Comparison of ENCODE assay signal across 1 cellular context in the genomic region with DNA sequence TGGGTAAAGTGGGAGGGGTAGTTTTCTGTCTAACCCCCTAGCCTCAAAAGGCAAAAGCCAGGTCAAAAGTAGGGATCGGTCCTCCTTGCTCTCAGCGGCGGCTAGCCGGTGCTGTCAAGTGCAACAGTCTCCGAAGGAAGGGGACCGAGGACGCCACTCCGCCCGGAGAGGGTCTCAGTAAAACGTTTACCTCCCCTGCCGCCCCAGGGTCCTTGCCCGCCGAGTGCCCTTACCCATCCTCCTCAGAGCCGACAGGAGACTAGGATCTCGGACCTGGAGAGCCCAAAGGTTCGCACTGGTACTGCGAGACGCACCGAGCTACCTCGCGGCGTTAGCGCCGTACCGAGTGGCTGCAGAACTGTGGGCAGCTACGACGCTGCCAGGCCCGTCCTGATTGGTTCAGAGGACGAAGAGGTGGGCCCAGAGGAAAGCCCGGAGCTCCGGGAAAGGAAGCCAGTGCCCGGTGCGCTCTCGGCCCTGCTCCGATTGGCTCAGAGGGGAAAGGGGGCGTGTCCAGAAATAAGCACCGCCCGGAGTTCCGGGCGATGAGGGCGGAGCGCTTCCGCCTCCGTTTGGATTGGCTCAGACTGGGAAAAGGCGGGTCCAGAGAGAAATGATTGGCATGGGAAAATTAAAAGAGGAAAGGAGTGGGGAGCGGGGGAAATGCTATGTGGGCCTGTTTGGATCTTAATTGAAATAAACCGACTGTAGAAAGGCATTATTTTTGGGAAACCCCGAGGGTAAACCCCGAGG.
TF ChIP-seq lines count a peak whose summit lies in the region.
"Not testable (repeated sequence)": the region's sequence is repeated elsewhere in the genome, so short reads cannot be mapped to it uniquely, and the experiment has no call there.

A gene with protein sequence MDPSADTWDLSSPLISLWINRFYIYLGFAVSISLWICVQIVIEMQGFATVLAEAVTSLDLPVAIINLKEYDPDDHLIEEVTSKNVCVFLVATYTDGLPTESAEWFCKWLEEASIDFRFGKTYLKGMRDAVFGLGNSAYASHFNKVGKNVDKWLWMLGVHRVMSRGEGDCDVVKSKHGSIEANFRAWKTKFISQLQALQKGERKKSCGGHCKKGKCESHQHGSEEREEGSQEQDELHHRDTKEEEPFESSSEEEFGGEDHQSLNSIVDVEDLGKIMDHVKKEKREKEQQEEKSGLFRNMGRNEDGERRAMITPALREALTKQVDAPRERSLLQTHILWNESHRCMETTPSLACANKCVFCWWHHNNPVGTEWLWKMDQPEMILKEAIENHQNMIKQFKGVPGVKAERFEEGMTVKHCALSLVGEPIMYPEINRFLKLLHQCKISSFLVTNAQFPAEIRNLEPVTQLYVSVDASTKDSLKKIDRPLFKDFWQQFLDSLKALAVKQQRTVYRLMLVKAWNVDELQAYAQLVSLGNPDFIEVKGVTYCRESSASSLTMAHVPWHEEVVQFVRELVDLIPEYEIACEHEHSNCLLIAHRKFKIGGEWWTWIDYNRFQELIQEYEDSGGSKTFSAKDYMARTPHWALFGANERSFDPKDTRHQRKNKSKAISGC (minus strand): TSS at position 362 of the 753 bp plus-strand sequence. CDS start 125 bp downstream, at position 237.

TF ChIP-seq in HepG2, 621 proteins besides CTCF, POLR2A, EP300 and RAD21 (continued from another document and continues in another):
- TF ChIP-seq CREM (IDR thresholded peaks at IDR 0.05) (peak; percentile 77), RFXAP (CRISPR knock-in tag; IDR thresholded peaks at IDR 0.05; ENCODE audit: borderline replicate concordance) (0 out of 2 replicates have a peak, but pooled peaks have one; percentile 46), BCL6 (CRISPR knock-in tag; IDR thresholded peaks at IDR 0.05) (0 out of 2 replicates have a peak, but pooled peaks have one; percentile 22), THAP11 (CRISPR knock-in tag; IDR thresholded peaks at IDR 0.05) (peak; percentile 68; the same call in 1 of the 2 replicates), RXRA (CRISPR knock-in tag; IDR thresholded peaks at IDR 0.05) (peak; percentile 57), ZNF124 (CRISPR knock-in tag; IDR thresholded peaks at IDR 0.05) (0 out of 2 replicates have a peak, but pooled peaks have one; percentile 25), CBX5 (CRISPR knock-in tag; IDR thresholded peaks at IDR 0.05; ENCODE audit: borderline replicate concordance) (peak; percentile 30; the same call in 1 of the 2 replicates), MAZ (IDR thresholded peaks at IDR 0.05; ENCODE audit: borderline replicate concordance, low read depth, low read length) (0 out of 2 replicates have a peak, but pooled peaks have one; percentile 43), ZNF331 (CRISPR knock-in tag; IDR thresholded peaks at IDR 0.05) (0 out of 2 replicates have a peak, but pooled peaks have one; percentile 32), YEATS2 (CRISPR knock-in tag; IDR thresholded peaks at IDR 0.05; ENCODE audit: borderline replicate concordance) (peak; percentile 53; the same call in 1 of the 2 replicates), ARNT2 (CRISPR knock-in tag; IDR thresholded peaks at IDR 0.05; ENCODE audit: low read depth) (peak; percentile 21; the same call in 1 of the 2 replicates), MIER3 (CRISPR knock-in tag; IDR thresholded peaks at IDR 0.05; ENCODE audit: borderline replicate concordance) (peak; percentile 62; the same call in 1 of the 2 replicates), TGIF2 (CRISPR knock-in tag; IDR thresholded peaks at IDR 0.05) (peak; percentile 78; the same call in 1 of the 2 replicates), ZNF619 (CRISPR knock-in tag; IDR thresholded peaks at IDR 0.05) (0 out of 2 replicates have a peak, but pooled peaks have one; percentile 32), DR1 (CRISPR knock-in tag; IDR thresholded peaks at IDR 0.05) (peak; percentile 54; the same call in 1 of the 2 replicates), RFX5 (IDR thresholded peaks at IDR 0.05; ENCODE audit: low read depth, low read length) (peak; percentile 46; the same call in 1 of the 2 replicates), FOSL2 (CRISPR knock-in tag; IDR thresholded peaks at IDR 0.05) (peak; percentile 20; the same call in 1 of the 2 replicates), HDAC1 (CRISPR knock-in tag; IDR thresholded peaks at IDR 0.05) (peak; percentile 62; the same call in 1 of the 2 replicates), GABPA (IDR thresholded peaks at IDR 0.05; ENCODE audit: low read depth, low read length) (peak; percentile 67), GABPA (CRISPR knock-in tag; IDR thresholded peaks at IDR 0.05; ENCODE audit: low read depth) (peak; percentile 92), ASH2L (IDR thresholded peaks at IDR 0.05; ENCODE audit: insufficient read length, low read depth, low read length) (peak; percentile 72), SALL1 (CRISPR knock-in tag; IDR thresholded peaks at IDR 0.05) (peak; percentile 64; the same call in 1 of the 2 replicates), SP2 (CRISPR knock-in tag; IDR thresholded peaks at IDR 0.05) (peak; percentile 90), SIN3A (IDR thresholded peaks at IDR 0.05; ENCODE audit: borderline replicate concordance, low read depth, low read length) (peak; percentile 69; the same call in 1 of the 2 replicates), HNRNPLL (IDR thresholded peaks at IDR 0.05; ENCODE audit: low read depth, low read length, poor library complexity, severe bottlenecking) (peak; percentile 90), PHF20 (CRISPR knock-in tag; IDR thresholded peaks at IDR 0.05) (peak; percentile 38; the same call in 1 of the 2 replicates), KLF16 (CRISPR knock-in tag; IDR thresholded peaks at IDR 0.05) (peak in 1 of 2 experiments; percentile 58; a peak in 1 of 4 replicates), KMT2B (CRISPR knock-in tag; IDR thresholded peaks at IDR 0.05) (peak; percentile 85), HDAC2 (CRISPR knock-in tag; IDR thresholded peaks at IDR 0.05) (0 out of 2 replicates have a peak, but pooled peaks have one; percentile 40), ZNF883 (CRISPR knock-in tag; IDR thresholded peaks at IDR 0.05; ENCODE audit: not compliant biosample characterization) (peak; percentile 46)
- TF ChIP-seq CREM (CRISPR knock-in tag; IDR thresholded peaks at IDR 0.05); MAZ (CRISPR knock-in tag; IDR thresholded peaks at IDR 0.05; ENCODE audit: low read depth): not testable (repeated sequence)
- TF ChIP-seq, protein P1, sequence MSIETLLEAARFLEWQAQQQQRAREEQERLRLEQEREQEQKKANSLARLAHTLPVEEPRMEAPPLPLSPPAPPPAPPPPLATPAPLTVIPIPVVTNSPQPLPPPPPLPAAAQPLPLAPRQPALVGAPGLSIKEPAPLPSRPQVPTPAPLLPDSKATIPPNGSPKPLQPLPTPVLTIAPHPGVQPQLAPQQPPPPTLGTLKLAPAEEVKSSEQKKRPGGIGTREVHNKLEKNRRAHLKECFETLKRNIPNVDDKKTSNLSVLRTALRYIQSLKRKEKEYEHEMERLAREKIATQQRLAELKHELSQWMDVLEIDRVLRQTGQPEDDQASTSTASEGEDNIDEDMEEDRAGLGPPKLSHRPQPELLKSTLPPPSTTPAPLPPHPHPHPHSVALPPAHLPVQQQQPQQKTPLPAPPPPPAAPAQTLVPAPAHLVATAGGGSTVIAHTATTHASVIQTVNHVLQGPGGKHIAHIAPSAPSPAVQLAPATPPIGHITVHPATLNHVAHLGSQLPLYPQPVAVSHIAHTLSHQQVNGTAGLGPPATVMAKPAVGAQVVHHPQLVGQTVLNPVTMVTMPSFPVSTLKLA (IDR thresholded peaks at IDR 0.05) = peak; percentile 32; the same call in 1 of the 2 replicates
- TF ChIP-seq, protein P2, sequence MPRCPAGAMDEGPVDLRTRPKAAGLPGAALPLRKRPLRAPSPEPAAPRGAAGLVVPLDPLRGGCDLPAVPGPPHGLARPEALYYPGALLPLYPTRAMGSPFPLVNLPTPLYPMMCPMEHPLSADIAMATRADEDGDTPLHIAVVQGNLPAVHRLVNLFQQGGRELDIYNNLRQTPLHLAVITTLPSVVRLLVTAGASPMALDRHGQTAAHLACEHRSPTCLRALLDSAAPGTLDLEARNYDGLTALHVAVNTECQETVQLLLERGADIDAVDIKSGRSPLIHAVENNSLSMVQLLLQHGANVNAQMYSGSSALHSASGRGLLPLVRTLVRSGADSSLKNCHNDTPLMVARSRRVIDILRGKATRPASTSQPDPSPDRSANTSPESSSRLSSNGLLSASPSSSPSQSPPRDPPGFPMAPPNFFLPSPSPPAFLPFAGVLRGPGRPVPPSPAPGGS (CRISPR knock-in tag; IDR thresholded peaks at IDR 0.05) = peak; percentile 43; the same call in 1 of the 2 replicates
- TF ChIP-seq, protein P3, sequence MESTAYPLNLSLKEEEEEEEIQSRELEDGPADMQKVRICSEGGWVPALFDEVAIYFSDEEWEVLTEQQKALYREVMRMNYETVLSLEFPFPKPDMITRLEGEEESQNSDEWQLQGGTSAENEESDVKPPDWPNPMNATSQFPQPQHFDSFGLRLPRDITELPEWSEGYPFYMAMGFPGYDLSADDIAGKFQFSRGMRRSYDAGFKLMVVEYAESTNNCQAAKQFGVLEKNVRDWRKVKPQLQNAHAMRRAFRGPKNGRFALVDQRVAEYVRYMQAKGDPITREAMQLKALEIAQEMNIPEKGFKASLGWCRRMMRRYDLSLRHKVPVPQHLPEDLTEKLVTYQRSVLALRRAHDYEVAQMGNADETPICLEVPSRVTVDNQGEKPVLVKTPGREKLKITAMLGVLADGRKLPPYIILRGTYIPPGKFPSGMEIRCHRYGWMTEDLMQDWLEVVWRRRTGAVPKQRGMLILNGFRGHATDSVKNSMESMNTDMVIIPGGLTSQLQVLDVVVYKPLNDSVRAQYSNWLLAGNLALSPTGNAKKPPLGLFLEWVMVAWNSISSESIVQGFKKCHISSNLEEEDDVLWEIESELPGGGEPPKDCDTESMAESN (CRISPR knock-in tag; conservative IDR thresholded peaks at IDR 0.05) = peak; percentile 50; the same call in 1 of the 2 replicates
- TF ChIP-seq, protein P4, sequence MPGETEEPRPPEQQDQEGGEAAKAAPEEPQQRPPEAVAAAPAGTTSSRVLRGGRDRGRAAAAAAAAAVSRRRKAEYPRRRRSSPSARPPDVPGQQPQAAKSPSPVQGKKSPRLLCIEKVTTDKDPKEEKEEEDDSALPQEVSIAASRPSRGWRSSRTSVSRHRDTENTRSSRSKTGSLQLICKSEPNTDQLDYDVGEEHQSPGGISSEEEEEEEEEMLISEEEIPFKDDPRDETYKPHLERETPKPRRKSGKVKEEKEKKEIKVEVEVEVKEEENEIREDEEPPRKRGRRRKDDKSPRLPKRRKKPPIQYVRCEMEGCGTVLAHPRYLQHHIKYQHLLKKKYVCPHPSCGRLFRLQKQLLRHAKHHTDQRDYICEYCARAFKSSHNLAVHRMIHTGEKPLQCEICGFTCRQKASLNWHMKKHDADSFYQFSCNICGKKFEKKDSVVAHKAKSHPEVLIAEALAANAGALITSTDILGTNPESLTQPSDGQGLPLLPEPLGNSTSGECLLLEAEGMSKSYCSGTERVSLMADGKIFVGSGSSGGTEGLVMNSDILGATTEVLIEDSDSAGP (CRISPR knock-in tag; IDR thresholded peaks at IDR 0.05; ENCODE audit: borderline replicate concordance) = peak; percentile 47; the same call in 1 of the 2 replicates
- TF ChIP-seq, protein P5, sequence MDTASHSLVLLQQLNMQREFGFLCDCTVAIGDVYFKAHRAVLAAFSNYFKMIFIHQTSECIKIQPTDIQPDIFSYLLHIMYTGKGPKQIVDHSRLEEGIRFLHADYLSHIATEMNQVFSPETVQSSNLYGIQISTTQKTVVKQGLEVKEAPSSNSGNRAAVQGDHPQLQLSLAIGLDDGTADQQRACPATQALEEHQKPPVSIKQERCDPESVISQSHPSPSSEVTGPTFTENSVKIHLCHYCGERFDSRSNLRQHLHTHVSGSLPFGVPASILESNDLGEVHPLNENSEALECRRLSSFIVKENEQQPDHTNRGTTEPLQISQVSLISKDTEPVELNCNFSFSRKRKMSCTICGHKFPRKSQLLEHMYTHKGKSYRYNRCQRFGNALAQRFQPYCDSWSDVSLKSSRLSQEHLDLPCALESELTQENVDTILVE (CRISPR knock-in tag; IDR thresholded peaks at IDR 0.05) = peak; percentile 75; the same call in 1 of the 2 replicates
- TF ChIP-seq, protein P6, sequence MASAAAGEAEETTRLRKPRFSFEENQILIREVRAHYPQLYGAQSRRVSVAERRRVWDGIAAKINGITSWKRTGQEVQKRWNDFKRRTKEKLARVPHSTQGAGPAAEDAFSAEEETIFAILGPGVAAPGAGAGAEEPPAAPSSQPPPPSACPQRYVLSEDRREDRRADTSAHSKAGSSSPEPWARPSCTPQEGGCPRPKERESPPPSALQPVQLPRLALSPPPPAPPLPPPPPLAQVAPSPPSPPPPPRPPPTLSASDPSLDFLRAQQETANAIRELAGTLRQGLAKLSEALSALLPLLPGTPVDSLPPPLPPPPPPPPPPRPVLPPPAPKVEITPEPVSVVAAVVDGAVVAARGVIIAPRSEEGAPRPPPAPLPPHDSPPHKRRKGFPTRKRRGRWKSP (CRISPR knock-in tag; IDR thresholded peaks at IDR 0.05) = peak; percentile 99
- TF ChIP-seq, protein P7, sequence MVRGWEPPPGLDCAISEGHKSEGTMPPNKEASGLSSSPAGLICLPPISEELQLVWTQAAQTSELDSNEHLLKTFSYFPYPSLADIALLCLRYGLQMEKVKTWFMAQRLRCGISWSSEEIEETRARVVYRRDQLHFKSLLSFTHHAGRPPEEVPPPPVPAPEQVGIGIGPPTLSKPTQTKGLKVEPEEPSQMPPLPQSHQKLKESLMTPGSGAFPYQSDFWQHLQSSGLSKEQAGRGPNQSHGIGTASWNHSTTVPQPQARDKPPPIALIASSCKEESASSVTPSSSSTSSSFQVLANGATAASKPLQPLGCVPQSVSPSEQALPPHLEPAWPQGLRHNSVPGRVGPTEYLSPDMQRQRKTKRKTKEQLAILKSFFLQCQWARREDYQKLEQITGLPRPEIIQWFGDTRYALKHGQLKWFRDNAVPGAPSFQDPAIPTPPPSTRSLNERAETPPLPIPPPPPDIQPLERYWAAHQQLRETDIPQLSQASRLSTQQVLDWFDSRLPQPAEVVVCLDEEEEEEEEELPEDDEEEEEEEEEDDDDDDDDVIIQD (CRISPR knock-in tag; IDR thresholded peaks at IDR 0.05; ENCODE audit: low read depth) = peak; percentile 9; the same call in 1 of the 2 replicates
- TF ChIP-seq, protein P8, sequence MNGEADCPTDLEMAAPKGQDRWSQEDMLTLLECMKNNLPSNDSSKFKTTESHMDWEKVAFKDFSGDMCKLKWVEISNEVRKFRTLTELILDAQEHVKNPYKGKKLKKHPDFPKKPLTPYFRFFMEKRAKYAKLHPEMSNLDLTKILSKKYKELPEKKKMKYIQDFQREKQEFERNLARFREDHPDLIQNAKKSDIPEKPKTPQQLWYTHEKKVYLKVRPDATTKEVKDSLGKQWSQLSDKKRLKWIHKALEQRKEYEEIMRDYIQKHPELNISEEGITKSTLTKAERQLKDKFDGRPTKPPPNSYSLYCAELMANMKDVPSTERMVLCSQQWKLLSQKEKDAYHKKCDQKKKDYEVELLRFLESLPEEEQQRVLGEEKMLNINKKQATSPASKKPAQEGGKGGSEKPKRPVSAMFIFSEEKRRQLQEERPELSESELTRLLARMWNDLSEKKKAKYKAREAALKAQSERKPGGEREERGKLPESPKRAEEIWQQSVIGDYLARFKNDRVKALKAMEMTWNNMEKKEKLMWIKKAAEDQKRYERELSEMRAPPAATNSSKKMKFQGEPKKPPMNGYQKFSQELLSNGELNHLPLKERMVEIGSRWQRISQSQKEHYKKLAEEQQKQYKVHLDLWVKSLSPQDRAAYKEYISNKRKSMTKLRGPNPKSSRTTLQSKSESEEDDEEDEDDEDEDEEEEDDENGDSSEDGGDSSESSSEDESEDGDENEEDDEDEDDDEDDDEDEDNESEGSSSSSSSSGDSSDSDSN (CRISPR knock-in tag; IDR thresholded peaks at IDR 0.05) = peak; percentile 70
